ENCODE assay signal across 18 cellular contexts in the genomic region with DNA sequence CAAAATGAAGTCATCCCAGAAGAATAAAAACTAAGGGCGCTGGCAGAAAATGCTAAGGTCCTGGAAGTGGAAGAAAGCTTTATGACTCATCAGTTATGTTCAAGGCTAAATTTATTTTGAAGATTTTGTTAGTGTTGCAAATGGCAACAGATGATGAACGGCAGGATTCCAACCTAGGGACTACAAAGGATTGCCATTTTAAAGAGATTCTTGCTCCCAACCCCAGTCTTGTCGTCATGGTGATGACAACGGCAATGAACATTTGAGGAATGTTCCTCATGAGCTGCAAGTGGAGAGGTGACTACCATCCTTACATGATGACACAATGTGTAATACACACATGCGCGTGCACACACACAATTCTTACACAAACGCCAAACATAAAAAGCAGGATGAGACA. TPM values are rescaled to one million over a fixed set of nuclear protein-coding genes. Genes with fewer than 3 reads are reported as not detected.
DNase-seq lines count a peak whose midpoint lies in the region; ATAC-seq and TF ChIP-seq lines count a peak whose summit lies in the region.
"Had no signal": no experiment of that assay in that cellular context is flagged by ENCODE, and none has a peak within 500 bp of the region (broad histone marks: within the 10 kb centered on the region; RNA-seq: fewer than 3 reads in every experiment).

No MANE protein-coding gene starts in this region.

- no peak overlapping the region for H2AFZ ChIP-seq in mesenchymal stem cell (ENCODE audit: low read depth, low read length)

- H3K9me3 ChIP-seq in mesenchymal stem cell (ENCODE audit: control insufficient read depth, low read length) = no peaks in the 10 kb centered on the region
- no peaks in the 10 kb centered on the region for H3K9me3 ChIP-seq in tibial nerve
- H3K9me3 ChIP-seq: lower lobe of right lung had no signal

- H2BK15ac ChIP-seq in mesenchymal stem cell (ENCODE audit: low read depth, poor library complexity, severe bottlenecking) = no peak overlapping the region

- no peak overlapping the region for H2BK12ac ChIP-seq in mesenchymal stem cell (ENCODE audit: low read length in 2 of 2)

- H2AK5ac ChIP-seq in mesenchymal stem cell (ENCODE audit: low read length, severe bottlenecking) = no peak overlapping the region

- WGBS in mesenchymal stem cell = 78% methylated on average over 7 of the region's 7 CpGs
- WGBS in tibial nerve, 2 donors = 62 to 79% methylated on average over 7 of the region's 7 CpGs

- no peak overlapping the region for H3K14ac ChIP-seq in mesenchymal stem cell (ENCODE audit: low read length in 2 of 2)

- no peaks in the 10 kb centered on the region for H3K79me1 ChIP-seq in mesenchymal stem cell (replicated peaks; ENCODE audit: low read length, poor library complexity, severe bottlenecking)

- intact Hi-C loops in activated CD4-positive, alpha-beta memory T cell treated with anti-CD3 and anti-CD28 coated beads for 36 hours (cut with micrococcal nuclease) = no loop called here

- H3K36me3 Mint-ChIP-seq in HFFc6 (ENCODE audit: low read depth) = peaks cover 5% of the 10 kb centered on the region
- no peaks in the 10 kb centered on the region for H3K36me3 Mint-ChIP-seq in activated CD4-positive, alpha-beta memory T cell treated with anti-CD3 and anti-CD28 coated beads for 36 hours
- H3K36me3 Mint-ChIP-seq: activated naive CD4-positive, alpha-beta T cell treated with anti-CD3 and anti-CD28 coated beads, Interleukin-2, amount 50 U/mL, for 24 hours had no signal

- POLR2A ChIA-PET in activated CD4-positive, alpha-beta memory T cell treated with anti-CD3 and anti-CD28 coated beads for 36 hours (lab: Charles Lee) = no interaction called here

- no peak for TF ChIP-seq POLR2A in tibial nerve (IDR thresholded peaks at IDR 0.05)

- no peak for TF ChIP-seq EP300 in tibial nerve (IDR thresholded peaks at IDR 0.05)

- no peak overlapping the region for H3K4me2 ChIP-seq in mesenchymal stem cell (ENCODE audit: low read length, poor library complexity, severe bottlenecking)

- H2BK5ac ChIP-seq in mesenchymal stem cell (ENCODE audit: low read depth, low read length, poor library complexity, severe bottlenecking) = no peak overlapping the region

- H4K91ac ChIP-seq in mesenchymal stem cell (ENCODE audit: low read length) = no peak overlapping the region

- no peak overlapping the region for H3K23ac ChIP-seq in mesenchymal stem cell (ENCODE audit: low read length in 2 of 2)

- H3K4ac ChIP-seq in mesenchymal stem cell (ENCODE audit: low read depth in 1 of 2, low read length in 2 of 2) = no peak overlapping the region

- in situ Hi-C loops in brain microvascular endothelial cell (cut with HindIII; ENCODE audit: low pct_ligation_motif_present, low sequenced_read_pairs) (no loop called here), ACHN (cut with HindIII; ENCODE audit: low pct_ligation_motif_present, low pct_unique_long_range_greater_than_20kb, low sequenced_read_pairs) (no loop called here)

- TF ChIP-seq CTCF in AG10803 (conservative IDR thresholded peaks at IDR 0.05; ENCODE audit: low read length) (no peak), HFFc6 (IDR thresholded peaks at IDR 0.05) (no peak), brain microvascular endothelial cell (IDR thresholded peaks at IDR 0.05; ENCODE audit: low read depth, low read length, missing control alignments) (no peak), tibial nerve (IDR thresholded peaks at IDR 0.05) (no peak)

- DNase-seq in AG10803 (ENCODE audit: low read depth) (peak; percentile 75), HFFc6 (peak; percentile 3), brain microvascular endothelial cell (peak; percentile 70), mesenchymal stem cell (peak; percentile 28), ACHN (no peak), tibial nerve (ENCODE audit: low spot score in 2 of 2) (no peak)
- DNase-seq in activated CD4-positive, alpha-beta memory T cell treated with anti-CD3 and anti-CD28 coated beads for 36 hours = no peak
- DNase-seq: activated CD4-positive, alpha-beta T cell treated with anti-CD3 and anti-CD28 coated beads, Interleukin-2, amount 50 U/mL, for 4 hours; activated T-cell treated with anti-CD3 and anti-CD28 coated beads, Interleukin-2, amount 50 U/mL, for 1 hour; central memory CD4-positive, alpha-beta T cell; endodermal cell; HCEC 1CT; lower lobe of right lung; NCI-H82 had no signal

- peak overlapping the region; percentile 67; the same call in 1 of the 2 replicates for H3K4me3 Mint-ChIP-seq in HFFc6
- H3K4me3 Mint-ChIP-seq in activated CD4-positive, alpha-beta memory T cell treated with anti-CD3 and anti-CD28 coated beads for 36 hours = no peak overlapping the region
- H3K4me3 Mint-ChIP-seq: activated naive CD4-positive, alpha-beta T cell treated with anti-CD3 and anti-CD28 coated beads, Interleukin-2, amount 50 U/mL, for 24 hours; endodermal cell had no signal

- H3K27me3 Mint-ChIP-seq in HFFc6 (ENCODE audit: insufficient read depth) = no peaks in the 10 kb centered on the region; the same call in 1 of the 2 replicates
- no peaks in the 10 kb centered on the region for H3K27me3 Mint-ChIP-seq in activated CD4-positive, alpha-beta memory T cell treated with anti-CD3 and anti-CD28 coated beads for 36 hours
- H3K27me3 Mint-ChIP-seq: activated naive CD4-positive, alpha-beta T cell treated with anti-CD3 and anti-CD28 coated beads, Interleukin-2, amount 50 U/mL, for 24 hours had no signal

- H3K4me3 ChIP-seq in AG10803 (ENCODE audit: low read length) (no peak overlapping the region), brain microvascular endothelial cell (ENCODE audit: low read depth, low read length) (no peak overlapping the region), mesenchymal stem cell (ENCODE audit: insufficient read depth in 1 of 2, low read depth in 1 of 2, low read length in 2 of 2) (peak overlapping the region in 1 of 2 experiments; percentile 32), tibial nerve (no peak overlapping the region)
- H3K4me3 ChIP-seq: lower lobe of right lung had no signal

- no peak overlapping the region for H2BK120ac ChIP-seq in mesenchymal stem cell (ENCODE audit: low read depth, low read length)

- H4K8ac ChIP-seq in mesenchymal stem cell (ENCODE audit: low read length) = no peak overlapping the region

- H3K27ac ChIP-seq in brain microvascular endothelial cell = peak overlapping the region; percentile 52
- H3K27ac ChIP-seq in mesenchymal stem cell (ENCODE audit: low read length, poor library complexity, severe bottlenecking) = no peak overlapping the region
- no peak overlapping the region for H3K27ac ChIP-seq in tibial nerve
- H3K27ac ChIP-seq: lower lobe of right lung had no signal

- H3K9ac ChIP-seq in mesenchymal stem cell (ENCODE audit: low read length) = peak overlapping the region; percentile 65

- H3K4me1 ChIP-seq in mesenchymal stem cell (ENCODE audit: control insufficient read depth, insufficient read depth, low read depth, low read length) (no peaks in the 10 kb centered on the region), tibial nerve (no peaks in the 10 kb centered on the region)
- H3K4me1 ChIP-seq: lower lobe of right lung had no signal

- CTCF ChIA-PET in activated CD4-positive, alpha-beta memory T cell treated with anti-CD3 and anti-CD28 coated beads for 36 hours (lab: Charles Lee) = no interaction called here

- H3K27me3 ChIP-seq in brain microvascular endothelial cell (replicated peaks) = no peaks in the 10 kb centered on the region
- no peaks in the 10 kb centered on the region for H3K27me3 ChIP-seq in mesenchymal stem cell (ENCODE audit: control insufficient read depth in 1 of 2, insufficient read depth in 1 of 2, low read length in 2 of 2)
- H3K27me3 ChIP-seq in tibial nerve = peaks cover 0 to 2% of the 10 kb centered on the region in 2 donors

- H3K27ac Mint-ChIP-seq in HFFc6 = peak overlapping the region; percentile 77
- H3K27ac Mint-ChIP-seq in activated CD4-positive, alpha-beta memory T cell treated with anti-CD3 and anti-CD28 coated beads for 36 hours = no peak overlapping the region
- H3K27ac Mint-ChIP-seq: activated naive CD4-positive, alpha-beta T cell treated with anti-CD3 and anti-CD28 coated beads, Interleukin-2, amount 50 U/mL, for 24 hours; endodermal cell had no signal

- H3K36me3 ChIP-seq in brain microvascular endothelial cell (replicated peaks) = peaks cover 5% of the 10 kb centered on the region
- H3K36me3 ChIP-seq in mesenchymal stem cell (ENCODE audit: control insufficient read depth in 1 of 2, insufficient read depth in 2 of 2, low read depth in 1 of 2, low read length in 2 of 2) = no peaks in the 10 kb centered on the region
- H3K36me3 ChIP-seq in tibial nerve = peaks cover 0 to 12% (median 0%) of the 10 kb centered on the region in 3 donors
- H3K36me3 ChIP-seq: lower lobe of right lung had no signal

- peaks cover 14% of the 10 kb centered on the region; the same call in 1 of the 2 replicates for H3K4me1 Mint-ChIP-seq in HFFc6 (ENCODE audit: low read depth)
- no peaks in the 10 kb centered on the region for H3K4me1 Mint-ChIP-seq in activated CD4-positive, alpha-beta memory T cell treated with anti-CD3 and anti-CD28 coated beads for 36 hours (ENCODE audit: low read depth)
- H3K4me1 Mint-ChIP-seq: activated naive CD4-positive, alpha-beta T cell treated with anti-CD3 and anti-CD28 coated beads, Interleukin-2, amount 50 U/mL, for 24 hours; endodermal cell had no signal

- no peak for ATAC-seq in HG02885 (IDR thresholded peaks at IDR 0.05; ENCODE audit: poor library complexity, unreplicated experiment)
- ATAC-seq: lower lobe of right lung, Panc1 had no signal

- H3K18ac ChIP-seq in mesenchymal stem cell (ENCODE audit: low read depth in 1 of 2, low read length in 2 of 2) = no peak overlapping the region

- no peaks in the 10 kb centered on the region for H3K9me3 Mint-ChIP-seq in HFFc6
- no peaks in the 10 kb centered on the region for H3K9me3 Mint-ChIP-seq in activated CD4-positive, alpha-beta memory T cell treated with anti-CD3 and anti-CD28 coated beads for 36 hours
- H3K9me3 Mint-ChIP-seq: activated naive CD4-positive, alpha-beta T cell treated with anti-CD3 and anti-CD28 coated beads, Interleukin-2, amount 50 U/mL, for 24 hours had no signal

RNA-seq across cellular contexts. Expression of a gene that starts 54.4 kb away (rescaled TPM):
- total RNA-seq in HFFc6 (2021; fragmentation: NEBNext Ultra II Directional; extraction: Animal tissue kit (Norgen Biotek cat#: 25700)) = not detected
- not detected for polyA plus RNA-seq in mesenchymal stem cell (2013, experiment 1 of 2)
- not detected for polyA plus RNA-seq in mesenchymal stem cell (2013, experiment 2 of 2)
- not detected for total RNA-seq in activated CD4-positive, alpha-beta memory T cell treated with anti-CD3 and anti-CD28 coated beads for 36 hours
- total RNA-seq in tibial nerve = not detected
- total RNA-seq: endodermal cell, lower lobe of right lung had no signal
- polyA plus RNA-seq: neural cell had no signal

Comparison
In these comparisons a context has a peak if more than half of its experiments do, and no peak if none do; other contexts are left out.
1. DNase-seq: peak in AG10803 (single experiment), HFFc6 (single experiment), brain microvascular endothelial cell (single experiment) and mesenchymal stem cell (single experiment); none in ACHN (single experiment), activated CD4-positive, alpha-beta memory T cell treated with anti-CD3 and anti-CD28 coated beads for 36 hours (single experiment) and tibial nerve (0 of 2).